In the genomic region with DNA sequence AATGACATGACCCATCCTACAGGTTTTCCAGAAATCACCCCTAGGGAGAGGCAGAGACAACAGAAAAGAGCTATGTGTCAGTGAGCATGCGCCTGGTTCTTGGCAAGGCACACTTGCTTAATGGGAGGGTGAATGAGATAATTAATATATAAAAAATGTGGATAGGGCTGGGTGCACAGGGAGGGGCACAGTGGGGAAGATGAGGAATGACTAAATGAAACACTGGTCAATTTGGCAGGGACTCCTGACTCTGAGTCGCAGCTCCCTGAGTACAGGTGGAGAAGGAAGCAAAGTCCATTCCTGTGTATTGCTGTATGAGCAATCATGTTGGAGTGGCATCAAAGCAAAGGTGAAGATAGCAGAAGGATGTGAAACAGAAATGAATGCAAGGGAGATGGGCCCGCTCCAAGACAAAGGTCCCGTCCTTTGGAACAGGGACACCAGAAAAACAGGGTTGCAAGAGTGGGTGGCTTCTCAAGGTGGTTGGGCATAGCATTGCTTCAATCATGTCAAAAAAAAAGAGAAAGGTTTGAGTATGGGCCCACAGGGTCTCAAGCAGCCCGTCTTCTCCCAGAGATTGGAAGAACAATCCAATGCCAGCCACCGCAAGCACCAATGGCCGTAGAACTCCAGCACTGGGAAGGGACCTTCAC, we compare ENCODE assay signal across 11 cellular contexts.
A peak's percentile ranks its signal among the peaks of the same experiment; 100 is the strongest.
DNase-seq lines count a peak whose midpoint lies in the region; ATAC-seq and TF ChIP-seq lines count a peak whose summit lies in the region.
"Had no signal": no experiment of that assay in that cellular context is flagged by ENCODE, and none has a peak within 500 bp of the region (broad histone marks: within the 10 kb centered on the region; RNA-seq: fewer than 3 reads in every experiment).

No MANE protein-coding gene starts in this region.

- H3K4me1 ChIP-seq in PC-3 (ENCODE audit: insufficient read depth, low read length), result peaks cover 15% of the 10 kb centered on the region; the same call in 1 of the 2 replicates

- H3K9me3 ChIP-seq in PC-3 (ENCODE audit: low read length), result no peaks in the 10 kb centered on the region
- H3K9me3 ChIP-seq: sigmoid colon had no signal

- TF ChIP-seq CTCF in GM06990 (IDR thresholded peaks at IDR 0.05; ENCODE audit: insufficient read depth, low read length, poor library complexity, severe bottlenecking), result no peak
- TF ChIP-seq CTCF in PC-3 (conservative IDR thresholded peaks at IDR 0.05; ENCODE audit: low read depth, low read length), result no peak
- TF ChIP-seq CTCF in fibroblast of mammary gland (conservative IDR thresholded peaks at IDR 0.05; ENCODE audit: control insufficient read depth, insufficient read depth, low read depth, low read length), result no peak

- no peaks in the 10 kb centered on the region for H3K27me3 ChIP-seq in GM06990 (replicated peaks; ENCODE audit: control insufficient read depth, insufficient read depth, low read length)
- no peaks in the 10 kb centered on the region for H3K27me3 ChIP-seq in PC-3 (ENCODE audit: low read length)
- H3K27me3 ChIP-seq: sigmoid colon had no signal

- no peaks in the 10 kb centered on the region for H3K9me2 ChIP-seq in PC-3 (replicated peaks; ENCODE audit: low read length)

- peak; percentile 10 for ATAC-seq in PC-3
- no peak for ATAC-seq in GM19467 (IDR thresholded peaks at IDR 0.05; ENCODE audit: unreplicated experiment)
- ATAC-seq in HG02623 (IDR thresholded peaks at IDR 0.05; ENCODE audit: unreplicated experiment), result no peak

- H3K79me2 ChIP-seq in PC-3 (ENCODE audit: low read length), result no peaks in the 10 kb centered on the region

- H3K4me2 ChIP-seq in PC-3 (ENCODE audit: low read length), result peak overlapping the region; percentile 69; the same call in 1 of the 2 replicates

- H3F3A ChIP-seq in PC-3 (ENCODE audit: low read length, unreplicated experiment), result no peaks in the 10 kb centered on the region

- H2AFZ ChIP-seq in PC-3 (ENCODE audit: low read length), result peak overlapping the region; percentile 53; the same call in 1 of the 2 replicates

- peak overlapping the region; percentile 52; the same call in 1 of the 2 replicates for H3K9ac ChIP-seq in PC-3 (ENCODE audit: low read length)

- POLR2A ChIA-PET in PC-3 (lab: Charles Lee; ENCODE audit: unreplicated experiment), result no interaction called here

- no peaks in the 10 kb centered on the region for H4K20me1 ChIP-seq in PC-3 (ENCODE audit: low read length)

- H3K36me3 ChIP-seq in GM06990 (ENCODE audit: control insufficient read depth, insufficient read depth, low read length) (no peaks in the 10 kb centered on the region; the same call in 1 of the 2 replicates), PC-3 (ENCODE audit: low read depth, low read length) (no peaks in the 10 kb centered on the region)

- CTCF ChIA-PET in PC-3 (lab: Charles Lee), result no interaction called here

- peak overlapping the region; percentile 36 for H3K4me3 ChIP-seq in GM06990 (replicated peaks; ENCODE audit: low read depth, low read length)
- no peak overlapping the region for H3K4me3 ChIP-seq in PC-3 (ENCODE audit: low read length)
- H3K4me3 ChIP-seq in fibroblast of mammary gland (ENCODE audit: control insufficient read depth, low read depth, low read length), result peak overlapping the region; percentile 12
- H3K4me3 ChIP-seq: SK-N-MC had no signal

- BruUV-seq in PC-3 (replicated peaks; lab: Mats Ljungman, UMichigan), result no TSS peak

- intact Hi-C loops in PC-3 (cut with micrococcal nuclease), result no loop called here

- peak overlapping the region; percentile 86; the same call in 1 of the 2 replicates for H3K27ac ChIP-seq in PC-3 (ENCODE audit: low read length)
- H3K27ac ChIP-seq: SK-N-MC had no signal

- DNase-seq in GM06990 (ENCODE audit: extremely low read depth, insufficient read length) (no peak), PC-3 (peak; percentile 37), fibroblast of mammary gland (ENCODE audit: low read depth) (peak; percentile 12), renal cortical epithelial cell (ENCODE audit: low read depth) (peak; percentile 32), ecto neural progenitor cell (ENCODE audit: low spot score) (no peak), NCI-H2107 treated with DMSO at 0.1 percent for 48 hours (lab: John Stamatoyannopoulos, UW; ENCODE audit: unreplicated experiment) (no peak)
- DNase-seq: activated naive CD4-positive, alpha-beta T cell treated with anti-CD3 and anti-CD28 coated beads for 36 hours had no signal

Comparison
In these comparisons a context has a peak if more than half of its experiments do, and no peak if none do; other contexts are left out.
1. DNase-seq: peak in PC-3 (single experiment), fibroblast of mammary gland (single experiment) and renal cortical epithelial cell (single experiment); none in GM06990 (single experiment), ecto neural progenitor cell (single experiment) and NCI-H2107 treated with DMSO at 0.1 percent for 48 hours (single experiment).